ENCODE assay signal across 16 cellular contexts in the genomic region with DNA sequence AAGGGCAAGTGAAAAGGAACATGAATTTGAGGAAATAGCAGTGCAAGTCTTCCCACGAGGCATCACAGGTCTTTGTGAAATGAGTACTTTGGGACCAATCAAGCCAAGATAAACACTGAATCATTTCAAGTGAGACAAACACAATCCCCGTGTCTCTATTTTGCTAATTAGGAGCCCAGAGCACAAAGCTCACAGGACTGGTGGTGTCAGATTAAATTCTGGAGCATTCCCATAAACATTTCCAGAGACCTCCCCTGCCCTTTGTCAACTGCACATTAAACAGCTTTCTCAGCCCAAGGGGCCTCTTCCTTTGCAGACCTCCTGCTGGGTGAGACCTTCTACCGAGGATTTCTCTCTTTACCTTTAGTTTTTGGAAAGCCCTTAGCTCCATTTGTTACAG. TPM values are rescaled to one million over a fixed set of nuclear protein-coding genes. Genes with fewer than 3 reads are reported as not detected.
DNase-seq lines count a peak whose midpoint lies in the region; ATAC-seq and TF ChIP-seq lines count a peak whose summit lies in the region.
"Had no signal": no experiment of that assay in that cellular context is flagged by ENCODE, and none has a peak within 500 bp of the region (broad histone marks: within the 10 kb centered on the region; RNA-seq: fewer than 3 reads in every experiment).

No MANE protein-coding gene starts in this region.

- no peaks in the 10 kb centered on the region for H3K27me3 ChIP-seq in testis
- H3K27me3 ChIP-seq: ascending aorta, pancreas had no signal

- DNase-seq in DMS153 treated with DMSO at 0.1 percent for 48 hours (lab: John Stamatoyannopoulos, UW; ENCODE audit: unreplicated experiment) (peak; percentile 85), NCI-H2029 (lab: John Stamatoyannopoulos, UW) (peak; percentile 90), WTC11 (ENCODE audit: low spot score) (no peak), left kidney (ENCODE audit: low read depth, low spot score) (peak; percentile 59), testis (no peak), HUDEP-2 (lab: John Stamatoyannopoulos, UW; ENCODE audit: unreplicated experiment in 76 of 76) (no peak)
- DNase-seq in activated naive CD4-positive, alpha-beta T cell treated with anti-CD3 and anti-CD28 coated beads, Interleukin-2, amount 50 U/mL, for 72 hours (ENCODE audit: low spot score in 2 of 2): no peak
- DNase-seq: activated CD4-positive, CD25-positive, alpha-beta regulatory T cell treated with anti-CD3 and anti-CD28 coated beads, Interleukin-2, amount 50 U/mL, for 72 hours; activated T-cell treated with anti-CD3 and anti-CD28 coated beads, Interleukin-2, amount 50 U/mL, for 1 hour; GF-D8; hippocampal formation; pancreas; stimulated activated naive CD8-positive, alpha-beta T cell treated with anti-CD3 and anti-CD28 coated beads, Interleukin-15, Interleukin-2, amounts not matched to agents 100 U/mL and 50 U/mL, for 24 hours had no signal

- TF ChIP-seq CTCF in WTC11 (IDR thresholded peaks at IDR 0.05): no peak
- no peak for TF ChIP-seq CTCF in testis (IDR thresholded peaks at IDR 0.05)

- TF ChIP-seq POLR2A in testis (IDR thresholded peaks at IDR 0.05): no peak

- no peaks in the 10 kb centered on the region for H3K36me3 Mint-ChIP-seq in WTC11
- H3K36me3 Mint-ChIP-seq in activated naive CD4-positive, alpha-beta T cell treated with anti-CD3 and anti-CD28 coated beads, Interleukin-2, amount 50 U/mL, for 72 hours: no peaks in the 10 kb centered on the region

- POLR2A ChIA-PET in WTC11 (lab: Charles Lee): no interaction called here

- H3K36me3 ChIP-seq in testis (ENCODE audit: low read depth, missing control alignments): no peaks in the 10 kb centered on the region
- H3K36me3 ChIP-seq: ascending aorta, pancreas had no signal

- no peak overlapping the region for H3K27ac Mint-ChIP-seq in WTC11
- no peak overlapping the region for H3K27ac Mint-ChIP-seq in activated naive CD4-positive, alpha-beta T cell treated with anti-CD3 and anti-CD28 coated beads, Interleukin-2, amount 50 U/mL, for 72 hours

- ATAC-seq in WTC11 (peak; percentile 64), HG02759 (IDR thresholded peaks at IDR 0.05; ENCODE audit: unreplicated experiment) (no peak)
- no peak for ATAC-seq in activated naive CD4-positive, alpha-beta T cell treated with anti-CD3 and anti-CD28 coated beads, Interleukin-2, amount 50 U/mL, for 72 hours
- ATAC-seq: pancreas; stimulated activated naive CD8-positive, alpha-beta T cell treated with anti-CD3 and anti-CD28 coated beads, Interleukin-15, Interleukin-2, amounts not matched to agents 100 U/mL and 50 U/mL, for 24 hours had no signal

- H3K4me3 Mint-ChIP-seq in WTC11: no peak overlapping the region

- H3K4me1 ChIP-seq in testis: peaks cover 9% of the 10 kb centered on the region

- intact Hi-C loops in testis (cut with DNase I; ENCODE audit: low total_unique reads): no loop called here

- CTCF ChIA-PET in WTC11 (lab: Charles Lee): interaction anchor here (1.1 to 1.2 kb wide), 3 partner anchors 17 to 100 kb away, joined by 3 to 4 read pairs (median 3); no protein-coding TSS in a partner anchor

- 0 out of 2 replicates have a peak, but pooled peaks cover 3% of the 10 kb centered on the region for H3K27me3 Mint-ChIP-seq in WTC11 (ENCODE audit: low read depth)

- H3K9me3 Mint-ChIP-seq in WTC11: no peaks in the 10 kb centered on the region
- H3K9me3 Mint-ChIP-seq in activated naive CD4-positive, alpha-beta T cell treated with anti-CD3 and anti-CD28 coated beads, Interleukin-2, amount 50 U/mL, for 72 hours: no peaks in the 10 kb centered on the region

- WGBS in testis, 2 donors: 35 to 42% methylated on average over 3 of the region's 3 CpGs

- H3K27ac ChIP-seq in testis: no peak overlapping the region
- H3K27ac ChIP-seq: pancreas had no signal

- no peak overlapping the region for H3K4me3 ChIP-seq in testis
- H3K4me3 ChIP-seq: ascending aorta, pancreas had no signal

- H3K4me1 Mint-ChIP-seq in WTC11: peaks cover 24% of the 10 kb centered on the region

- H3K9me3 ChIP-seq in testis: no peaks in the 10 kb centered on the region
- H3K9me3 ChIP-seq: ascending aorta, pancreas had no signal

TF ChIP-seq in WTC11, 78 proteins besides CTCF, POLR2A, EP300 and RAD21 (continues in another document):
- TF ChIP-seq ZNF416 (CRISPR knock-in tag; IDR thresholded peaks at IDR 0.05) (no peak), EMX1 (CRISPR knock-in tag; IDR thresholded peaks at IDR 0.05) (no peak), CREM (CRISPR knock-in tag; IDR thresholded peaks at IDR 0.05) (no peak), NR1H2 (CRISPR knock-in tag; IDR thresholded peaks at IDR 0.05) (no peak), ZNF396 (CRISPR knock-in tag; IDR thresholded peaks at IDR 0.05; ENCODE audit: borderline replicate concordance) (no peak), JAZF1 (CRISPR knock-in tag; IDR thresholded peaks at IDR 0.05) (no peak), GTF2I (CRISPR knock-in tag; conservative IDR thresholded peaks at IDR 0.05) (no peak), FOXJ3 (CRISPR knock-in tag; IDR thresholded peaks at IDR 0.05; ENCODE audit: borderline replicate concordance) (no peak), ZNF263 (CRISPR knock-in tag; IDR thresholded peaks at IDR 0.05; ENCODE audit: low read depth) (no peak), ESRRA (CRISPR knock-in tag; IDR thresholded peaks at IDR 0.05; ENCODE audit: borderline replicate concordance) (no peak), GABPB1 (CRISPR knock-in tag; IDR thresholded peaks at IDR 0.05) (no peak), RORB (CRISPR knock-in tag; IDR thresholded peaks at IDR 0.05) (no peak)
- TF ChIP-seq, protein P1, sequence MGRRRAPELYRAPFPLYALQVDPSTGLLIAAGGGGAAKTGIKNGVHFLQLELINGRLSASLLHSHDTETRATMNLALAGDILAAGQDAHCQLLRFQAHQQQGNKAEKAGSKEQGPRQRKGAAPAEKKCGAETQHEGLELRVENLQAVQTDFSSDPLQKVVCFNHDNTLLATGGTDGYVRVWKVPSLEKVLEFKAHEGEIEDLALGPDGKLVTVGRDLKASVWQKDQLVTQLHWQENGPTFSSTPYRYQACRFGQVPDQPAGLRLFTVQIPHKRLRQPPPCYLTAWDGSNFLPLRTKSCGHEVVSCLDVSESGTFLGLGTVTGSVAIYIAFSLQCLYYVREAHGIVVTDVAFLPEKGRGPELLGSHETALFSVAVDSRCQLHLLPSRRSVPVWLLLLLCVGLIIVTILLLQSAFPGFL (CRISPR knock-in tag; IDR thresholded peaks at IDR 0.05; ENCODE audit: borderline replicate concordance): no peak
- TF ChIP-seq, protein P2, sequence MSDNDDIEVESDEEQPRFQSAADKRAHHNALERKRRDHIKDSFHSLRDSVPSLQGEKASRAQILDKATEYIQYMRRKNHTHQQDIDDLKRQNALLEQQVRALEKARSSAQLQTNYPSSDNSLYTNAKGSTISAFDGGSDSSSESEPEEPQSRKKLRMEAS (CRISPR knock-in tag; IDR thresholded peaks at IDR 0.05): no peak
- TF ChIP-seq, protein P3, sequence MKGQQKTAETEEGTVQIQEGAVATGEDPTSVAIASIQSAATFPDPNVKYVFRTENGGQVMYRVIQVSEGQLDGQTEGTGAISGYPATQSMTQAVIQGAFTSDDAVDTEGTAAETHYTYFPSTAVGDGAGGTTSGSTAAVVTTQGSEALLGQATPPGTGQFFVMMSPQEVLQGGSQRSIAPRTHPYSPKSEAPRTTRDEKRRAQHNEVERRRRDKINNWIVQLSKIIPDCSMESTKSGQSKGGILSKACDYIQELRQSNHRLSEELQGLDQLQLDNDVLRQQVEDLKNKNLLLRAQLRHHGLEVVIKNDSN (CRISPR knock-in tag; IDR thresholded peaks at IDR 0.05): no peak
- TF ChIP-seq, protein P4, sequence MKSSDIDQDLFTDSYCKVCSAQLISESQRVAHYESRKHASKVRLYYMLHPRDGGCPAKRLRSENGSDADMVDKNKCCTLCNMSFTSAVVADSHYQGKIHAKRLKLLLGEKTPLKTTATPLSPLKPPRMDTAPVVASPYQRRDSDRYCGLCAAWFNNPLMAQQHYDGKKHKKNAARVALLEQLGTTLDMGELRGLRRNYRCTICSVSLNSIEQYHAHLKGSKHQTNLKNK (CRISPR knock-in tag; IDR thresholded peaks at IDR 0.05): no peak
- TF ChIP-seq, protein P5, sequence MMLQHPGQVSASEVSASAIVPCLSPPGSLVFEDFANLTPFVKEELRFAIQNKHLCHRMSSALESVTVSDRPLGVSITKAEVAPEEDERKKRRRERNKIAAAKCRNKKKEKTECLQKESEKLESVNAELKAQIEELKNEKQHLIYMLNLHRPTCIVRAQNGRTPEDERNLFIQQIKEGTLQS (CRISPR knock-in tag; conservative IDR thresholded peaks at IDR 0.05): no peak
- TF ChIP-seq, protein P6, sequence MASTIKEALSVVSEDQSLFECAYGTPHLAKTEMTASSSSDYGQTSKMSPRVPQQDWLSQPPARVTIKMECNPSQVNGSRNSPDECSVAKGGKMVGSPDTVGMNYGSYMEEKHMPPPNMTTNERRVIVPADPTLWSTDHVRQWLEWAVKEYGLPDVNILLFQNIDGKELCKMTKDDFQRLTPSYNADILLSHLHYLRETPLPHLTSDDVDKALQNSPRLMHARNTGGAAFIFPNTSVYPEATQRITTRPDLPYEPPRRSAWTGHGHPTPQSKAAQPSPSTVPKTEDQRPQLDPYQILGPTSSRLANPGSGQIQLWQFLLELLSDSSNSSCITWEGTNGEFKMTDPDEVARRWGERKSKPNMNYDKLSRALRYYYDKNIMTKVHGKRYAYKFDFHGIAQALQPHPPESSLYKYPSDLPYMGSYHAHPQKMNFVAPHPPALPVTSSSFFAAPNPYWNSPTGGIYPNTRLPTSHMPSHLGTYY (CRISPR knock-in tag; IDR thresholded peaks at IDR 0.05): no peak

RNA-seq across cellular contexts. Expression of a gene that starts 50.8 kb away (rescaled TPM):
- total RNA-seq in WTC11 (2021) (not detected in 3 replicates), testis (1 to 10 TPM in 1 of 2 donors, not detected in 1; 4.2 TPM)
- 4.4 TPM for polyA plus RNA-seq in testis (ENCODE audit: insufficient read depth, low read depth, low replicate concordance)
- not detected for total RNA-seq in activated naive CD4-positive, alpha-beta T cell treated with anti-CD3 and anti-CD28 coated beads, Interleukin-2, amount 50 U/mL, for 72 hours
- total RNA-seq: ascending aorta had no signal
- polyA plus RNA-seq: BJ had no signal

Comparison
In these comparisons a context has a peak if more than half of its experiments do, and no peak if none do; other contexts are left out.
1. DNase-seq: peak in DMS153 treated with DMSO at 0.1 percent for 48 hours (single experiment), NCI-H2029 (single experiment) and left kidney (single experiment); none in WTC11 (single experiment), testis (single experiment), HUDEP-2 (0 of 76) and activated naive CD4-positive, alpha-beta T cell treated with anti-CD3 and anti-CD28 coated beads, Interleukin-2, amount 50 U/mL, for 72 hours (0 of 2).